9 cellular contexts compared by ENCODE assay signal in genomic region chr7:150955519-150956394, GRCh38. TPM values are rescaled to one million over a fixed set of nuclear protein-coding genes. Genes with fewer than 3 reads are reported as not detected.
DNase-seq lines count a peak whose midpoint lies in the region; ATAC-seq and TF ChIP-seq lines count a peak whose summit lies in the region.
"Had no signal": no experiment of that assay in that cellular context is flagged by ENCODE, and none has a peak within 500 bp of the region (broad histone marks: within the 10 kb centered on the region; RNA-seq: fewer than 3 reads in every experiment).

No MANE protein-coding gene starts in this region.

- peaks cover 0 to 58% (median 25%) of the 10 kb centered on the region in 3 donors for H3K27me3 ChIP-seq in stomach

- peak; percentile 72 for DNase-seq in NCI-H1417 treated with DMSO at 0.1 percent for 48 hours (lab: John Stamatoyannopoulos, UW)
- DNase-seq in amniotic epithelial cell (ENCODE audit: low read depth) = peak; percentile 62
- peak; percentile 51 to 76 for DNase-seq in left colon
- no peak for DNase-seq in stomach
- no peak for DNase-seq in NCI-H146 (lab: John Stamatoyannopoulos, UW)
- DNase-seq in GM10248 (ENCODE audit: extremely low spot score) = no peak
- no peak for DNase-seq in stimulated activated CD4-positive, alpha-beta T cell treated with anti-CD3 and anti-CD28 coated beads, Interleukin-15, amount 100 ng/mL, for 24 hours
- DNase-seq: activated CD4-positive, alpha-beta T cell treated with anti-CD3 and anti-CD28 coated beads, Interleukin-2, amount 50 U/mL, for 4 hours had no signal

- no peak for TF ChIP-seq POLR2A in stomach (IDR thresholded peaks at IDR 0.05)

- CTCF ChIA-PET in GM10248 (lab: Yijun Ruan, JAX) = no interaction called here

- ATAC-seq in left colon (peak; percentile 37), HG02970 (IDR thresholded peaks at IDR 0.05; ENCODE audit: low FRiP score, unreplicated experiment) (no peak)

- peak in 1 of 7 experiments; percentile 8 for TF ChIP-seq CTCF in stomach (IDR thresholded peaks at IDR 0.05)
- TF ChIP-seq CTCF in GM10248 (IDR thresholded peaks at IDR 0.05; ENCODE audit: control extremely low read depth, extremely low read depth, low read depth, missing control alignments) = no peak

- no peaks in the 10 kb centered on the region for H3K9me3 ChIP-seq in stomach

- POLR2A ChIA-PET in GM10248 (lab: Yijun Ruan, JAX) = no interaction called here

- intact Hi-C loops in left colon (cut with DNase I, micrococcal nuclease) (no loop called here), stomach (cut with DNase I; ENCODE audit: low total_unique reads) (no loop called here)

- H3K36me3 ChIP-seq in stomach = peaks cover 0 to 13% (median 7%) of the 10 kb centered on the region in 4 donors

- 13 to 33% (median 24%) methylated on average over 12 to 37 of the region's 38 CpGs for WGBS in stomach, 5 donors

- no peak for TF ChIP-seq EP300 in stomach (IDR thresholded peaks at IDR 0.05)

- peak overlapping the region; percentile 28 to 38 (median 34) for H3K4me3 ChIP-seq in stomach

- peak overlapping the region; percentile 23 to 78 (median 56) for H3K27ac ChIP-seq in stomach

- peaks cover 16 to 42% (median 23%) of the 10 kb centered on the region in 4 donors for H3K4me1 ChIP-seq in stomach

RNA-seq across cellular contexts. Expression of gene KCNH2, which starts 22.4 kb away (rescaled TPM):
- total RNA-seq in left colon = 10 to 100 TPM in 1 of 2 donors, under 1 TPM in 1; 0.92 to 10.4 TPM
- 10 to 100 TPM in 2 of 5 donors, 1 to 10 TPM in 3; 4.5 to 77.7 (median 8.8) TPM for total RNA-seq in stomach
- polyA plus RNA-seq in stomach = 10 to 100 TPM in 1 of 3 donors, 1 to 10 TPM in 2; 4.0 to 13.4 (median 4.2) TPM

RNA-seq across cellular contexts. Expression of gene NOS3, which starts 35.1 kb away (rescaled TPM):
- total RNA-seq in left colon (1 to 10 TPM; 2.7 to 5.4 TPM), stomach (10 to 100 TPM in 3 of 5 donors, 1 to 10 TPM in 2; 6.2 to 45.1 (median 27.7) TPM)
- polyA plus RNA-seq in stomach = 1 to 10 TPM; 2.5 to 5.3 (median 4.4) TPM

Comparison
In these comparisons a context has a peak if more than half of its experiments do, and no peak if none do; other contexts are left out.
1. DNase-seq: peak in NCI-H1417 treated with DMSO at 0.1 percent for 48 hours (single experiment), amniotic epithelial cell (single experiment) and left colon (2 of 2); none in stomach (single experiment), NCI-H146 (single experiment), GM10248 (single experiment) and stimulated activated CD4-positive, alpha-beta T cell treated with anti-CD3 and anti-CD28 coated beads, Interleukin-15, amount 100 ng/mL, for 24 hours (single experiment).